Comparison of ENCODE assay signal across 8 cellular contexts in genomic region chr4:112327950-112328349, GRCh38. TPM values are rescaled to one million over a fixed set of nuclear protein-coding genes. Genes with fewer than 3 reads are reported as not detected.
DNase-seq lines count a peak whose midpoint lies in the region; ATAC-seq lines count a peak whose summit lies in the region.

No MANE protein-coding gene starts in this region.

- H3K4me1 Mint-ChIP-seq in central memory CD8-positive, alpha-beta T cell: peaks cover 5% of the 10 kb centered on the region

- no peaks in the 10 kb centered on the region for H3K27me3 Mint-ChIP-seq in central memory CD8-positive, alpha-beta T cell

- H3K27ac Mint-ChIP-seq in central memory CD8-positive, alpha-beta T cell (ENCODE audit: low read depth): no peak overlapping the region

- H3K9me3 Mint-ChIP-seq in central memory CD8-positive, alpha-beta T cell: no peaks in the 10 kb centered on the region

- H3K4me3 Mint-ChIP-seq in central memory CD8-positive, alpha-beta T cell: no peak overlapping the region

- peak; percentile 77 to 90 for ATAC-seq in activated CD4-positive, CD25-positive, alpha-beta regulatory T cell treated with anti-CD3 and anti-CD28 coated beads, Interleukin-2, amount 50 U/mL, for 24 hours
- ATAC-seq in GM19452 (IDR thresholded peaks at IDR 0.05; ENCODE audit: unreplicated experiment) (peak; percentile 74), HG03342 (IDR thresholded peaks at IDR 0.05; ENCODE audit: unreplicated experiment) (peak; percentile 84)
- peak; percentile 62 for ATAC-seq in central memory CD8-positive, alpha-beta T cell (replicated peaks; ENCODE audit: extremely low read depth, poor library complexity, severe bottlenecking)

- no peak for DNase-seq in activated CD4-positive, CD25-positive, alpha-beta regulatory T cell (lab: John Stamatoyannopoulos, UW)
- peak; percentile 29 for DNase-seq in NCI-H460 (ENCODE audit: extremely low read depth, low read depth)
- DNase-seq in central memory CD8-positive, alpha-beta T cell (ENCODE audit: low spot score in 2 of 2): no peak
- DNase-seq in midbrain (lab: John Stamatoyannopoulos, UW): peak; percentile 66
- DNase-seq in COLO668 (lab: John Stamatoyannopoulos, UW; ENCODE audit: unreplicated experiment): no peak

- peaks cover 1% of the 10 kb centered on the region for H3K36me3 Mint-ChIP-seq in central memory CD8-positive, alpha-beta T cell (ENCODE audit: insufficient read depth)

RNA-seq across cellular contexts. Expression of gene ALPK1, which starts 30.8 kb away (rescaled TPM):
- total RNA-seq in NCI-H460 (2014; rRNA removed; shearing (Covaris generic)): 17.8 and 19.0 TPM in 2 replicates
- polyA plus RNA-seq in NCI-H460 (2014; cell fraction: nucleus; rRNA removed): 7.2 and 10.4 TPM in 2 replicates

RNA-seq across cellular contexts. Expression of gene TIFA, which starts 42.2 kb away (rescaled TPM):
- total RNA-seq in NCI-H460 (2014; rRNA removed; shearing (Covaris generic)): 10.2 and 13.1 TPM in 2 replicates
- 2.5 and 5.2 TPM in 2 replicates for polyA plus RNA-seq in NCI-H460 (2014; cell fraction: nucleus; rRNA removed)

Comparison
In these comparisons a context has a peak if more than half of its experiments do, and no peak if none do; other contexts are left out.
1. DNase-seq: peak in NCI-H460 (single experiment) and midbrain (single experiment); none in activated CD4-positive, CD25-positive, alpha-beta regulatory T cell (0 of 4), central memory CD8-positive, alpha-beta T cell (0 of 2) and COLO668 (single experiment).
2. Peak in every context shown above with its lines, with median percentiles within 50 percentile points of each other: ATAC-seq.